12 cellular contexts compared by ENCODE assay signal in the genomic region with DNA sequence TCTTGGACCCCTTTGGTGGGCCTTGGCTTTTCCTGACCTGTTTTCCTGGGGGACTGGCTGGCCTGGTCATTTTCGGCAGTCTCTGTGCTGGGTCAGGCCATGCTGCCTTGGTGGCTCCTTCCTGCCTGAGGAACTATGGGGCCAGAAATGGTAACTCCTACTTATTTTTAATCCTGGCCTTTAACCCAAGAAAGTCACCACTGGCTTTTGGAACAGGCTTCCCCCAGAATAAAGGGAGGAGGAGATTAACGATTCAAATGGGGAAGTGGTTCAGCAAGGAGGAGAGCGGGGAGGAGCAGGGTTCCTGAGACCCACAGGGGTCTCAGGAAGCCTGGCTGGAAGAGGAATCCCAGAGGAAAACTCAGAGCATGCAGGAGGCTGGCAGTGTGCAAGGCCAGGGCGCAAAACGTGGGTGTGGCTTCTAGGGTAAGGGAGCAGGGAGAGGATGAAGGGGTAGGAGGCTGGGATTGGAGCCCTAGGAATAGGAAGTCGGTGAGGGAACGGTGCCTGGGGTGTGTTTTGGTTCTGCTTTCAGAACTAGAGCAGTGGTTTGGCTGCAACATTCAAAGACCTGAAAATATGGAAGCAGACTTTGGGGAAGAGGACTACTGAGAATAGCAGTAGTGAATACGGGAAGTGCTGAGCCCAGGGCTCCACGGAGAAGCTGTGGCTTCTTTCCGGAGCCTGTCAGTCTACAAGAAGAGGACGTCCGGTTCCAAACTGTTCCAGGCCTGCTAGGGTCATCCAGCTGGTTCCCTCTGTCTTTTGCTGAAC.
DNase-seq lines count a peak whose midpoint lies in the region; ATAC-seq and TF ChIP-seq lines count a peak whose summit lies in the region.
"Had no signal": no experiment of that assay in that cellular context is flagged by ENCODE, and none has a peak within 500 bp of the region (broad histone marks: within the 10 kb centered on the region; RNA-seq: fewer than 3 reads in every experiment).

No MANE protein-coding gene starts in this region.

- peak overlapping the region; percentile 11 for H2AFZ ChIP-seq in neural progenitor cell (replicated peaks)

- no peak overlapping the region for H3K9ac ChIP-seq in neural progenitor cell

- H3K36me3 Mint-ChIP-seq in activated CD8-positive, alpha-beta memory T cell treated with anti-CD3 and anti-CD28 coated beads, Interleukin-2, amount 10 ng/mL, durations not matched to agents 7 days and 5 days, result no peaks in the 10 kb centered on the region
- no peaks in the 10 kb centered on the region for H3K36me3 Mint-ChIP-seq in neural progenitor cell
- no peaks in the 10 kb centered on the region for H3K36me3 Mint-ChIP-seq in Caco-2 (ENCODE audit: insufficient read depth, unreplicated experiment)

- H3K79me2 ChIP-seq in neural progenitor cell (ENCODE audit: low read depth), result no peaks in the 10 kb centered on the region

- H3K4me3 ChIP-seq in neural progenitor cell (no peak overlapping the region), Caco-2 (ENCODE audit: low read depth, low read length) (no peak overlapping the region)

- BruUV-seq in Caco-2 (replicated peaks; lab: Mats Ljungman, UMichigan), result no TSS peak

- ATAC-seq in activated CD8-positive, alpha-beta memory T cell treated with anti-CD3 and anti-CD28 coated beads, Interleukin-2, amount 10 ng/mL, durations not matched to agents 7 days and 5 days, result no peak

- no peaks in the 10 kb centered on the region for H3K27me3 Mint-ChIP-seq in activated CD8-positive, alpha-beta memory T cell treated with anti-CD3 and anti-CD28 coated beads, Interleukin-2, amount 10 ng/mL, durations not matched to agents 7 days and 5 days
- H3K27me3 Mint-ChIP-seq in neural progenitor cell (ENCODE audit: insufficient read depth, low read depth), result peaks cover 3% of the 10 kb centered on the region
- H3K27me3 Mint-ChIP-seq in Caco-2 (ENCODE audit: insufficient read depth, unreplicated experiment), result no peaks in the 10 kb centered on the region

- peak overlapping the region; percentile 35 for H3K27ac Mint-ChIP-seq in activated CD8-positive, alpha-beta memory T cell treated with anti-CD3 and anti-CD28 coated beads, Interleukin-2, amount 10 ng/mL, durations not matched to agents 7 days and 5 days
- no peak overlapping the region for H3K27ac Mint-ChIP-seq in neural progenitor cell
- no peak overlapping the region for H3K27ac Mint-ChIP-seq in Caco-2 (ENCODE audit: unreplicated experiment)

- no peaks in the 10 kb centered on the region for H3K4me1 Mint-ChIP-seq in activated CD8-positive, alpha-beta memory T cell treated with anti-CD3 and anti-CD28 coated beads, Interleukin-2, amount 10 ng/mL, durations not matched to agents 7 days and 5 days
- H3K4me1 Mint-ChIP-seq in neural progenitor cell (no peaks in the 10 kb centered on the region), Caco-2 (ENCODE audit: low read depth, unreplicated experiment) (peaks cover 14% of the 10 kb centered on the region)

- H3K9me3 ChIP-seq in neural progenitor cell (ENCODE audit: low read depth) (no peaks in the 10 kb centered on the region), Caco-2 (peaks cover 3% of the 10 kb centered on the region; the same call in 1 of the 2 replicates)

- CTCF ChIA-PET in activated CD8-positive, alpha-beta memory T cell treated with anti-CD3 and anti-CD28 coated beads, Interleukin-2, amount 10 ng/mL, durations not matched to agents 7 days and 5 days (lab: Charles Lee), result no interaction called here
- CTCF ChIA-PET in Caco-2 (lab: Charles Lee), result no interaction called here

- no peaks in the 10 kb centered on the region for H3K9me3 Mint-ChIP-seq in activated CD8-positive, alpha-beta memory T cell treated with anti-CD3 and anti-CD28 coated beads, Interleukin-2, amount 10 ng/mL, durations not matched to agents 7 days and 5 days (ENCODE audit: low read depth)
- H3K9me3 Mint-ChIP-seq in neural progenitor cell, result no peaks in the 10 kb centered on the region
- H3K9me3 Mint-ChIP-seq in Caco-2 (ENCODE audit: unreplicated experiment), result no peaks in the 10 kb centered on the region

- H3K27ac ChIP-seq in neural progenitor cell, result no peak overlapping the region
- H3K27ac ChIP-seq: 22Rv1 had no signal

- H3K4me3 Mint-ChIP-seq in activated CD8-positive, alpha-beta memory T cell treated with anti-CD3 and anti-CD28 coated beads, Interleukin-2, amount 10 ng/mL, durations not matched to agents 7 days and 5 days, result no peak overlapping the region
- H3K4me3 Mint-ChIP-seq in neural progenitor cell (no peak overlapping the region), Caco-2 (ENCODE audit: unreplicated experiment) (no peak overlapping the region)

- H3F3A ChIP-seq in neural progenitor cell (ENCODE audit: low read depth), result no peaks in the 10 kb centered on the region

- H3K4me1 ChIP-seq in neural progenitor cell, result no peaks in the 10 kb centered on the region
- peaks cover 8% of the 10 kb centered on the region for H3K4me1 ChIP-seq in Caco-2

- no peak for DNase-seq in activated CD8-positive, alpha-beta memory T cell treated with anti-CD3 and anti-CD28 coated beads, Interleukin-2, amount 10 ng/mL, durations not matched to agents 7 days and 5 days
- DNase-seq in activated CD8-positive, alpha-beta memory T cell treated with anti-CD3 and anti-CD28 coated beads, Interleukin-2, amount 50 U/mL, for 4 hours, result no peak
- peak; percentile 67 for DNase-seq in globus pallidus (ENCODE audit: low spot score)
- no peak for DNase-seq in neural progenitor cell (ENCODE audit: low spot score)
- DNase-seq in Caco-2, result no peak
- DNase-seq in NCI-H187 (lab: John Stamatoyannopoulos, UW), result no peak
- DNase-seq in NCI-H1048 (lab: John Stamatoyannopoulos, UW), result no peak
- no peak for DNase-seq in NCI-H2107 treated with DMSO at 0.1 percent for 48 hours (lab: John Stamatoyannopoulos, UW; ENCODE audit: unreplicated experiment)
- DNase-seq: cortex of kidney, NCI-H1092, NCI-H446 treated with DMSO at 0.1 percent for 48 hours had no signal

- no peak for TF ChIP-seq CTCF in neural progenitor cell (IDR thresholded peaks at IDR 0.05)
- no peak for TF ChIP-seq CTCF in Caco-2 (IDR thresholded peaks at IDR 0.05; ENCODE audit: insufficient read depth in 1 of 2, low read depth in 1 of 2, low read length in 1 of 2, severe bottlenecking in 1 of 2, unreplicated experiment in 1 of 2)

- H3K27me3 ChIP-seq in neural progenitor cell (no peaks in the 10 kb centered on the region), Caco-2 (replicated peaks; ENCODE audit: control insufficient read depth, insufficient read depth, low read length) (no peaks in the 10 kb centered on the region)

- intact Hi-C loops in Caco-2 (cut with micrococcal nuclease; ENCODE audit: unreplicated experiment), result no loop called here

- POLR2A ChIA-PET in Caco-2 (lab: Charles Lee), result no interaction called here

- H3K36me3 ChIP-seq in neural progenitor cell (no peaks in the 10 kb centered on the region), Caco-2 (ENCODE audit: control insufficient read depth, insufficient read depth, low read length) (no peaks in the 10 kb centered on the region)

- no peaks in the 10 kb centered on the region for H4K20me1 ChIP-seq in neural progenitor cell (ENCODE audit: low read depth)

- no peak overlapping the region for H3K4me2 ChIP-seq in neural progenitor cell
